Comparison of ENCODE assay signal across 10 cellular contexts in the genomic region with DNA sequence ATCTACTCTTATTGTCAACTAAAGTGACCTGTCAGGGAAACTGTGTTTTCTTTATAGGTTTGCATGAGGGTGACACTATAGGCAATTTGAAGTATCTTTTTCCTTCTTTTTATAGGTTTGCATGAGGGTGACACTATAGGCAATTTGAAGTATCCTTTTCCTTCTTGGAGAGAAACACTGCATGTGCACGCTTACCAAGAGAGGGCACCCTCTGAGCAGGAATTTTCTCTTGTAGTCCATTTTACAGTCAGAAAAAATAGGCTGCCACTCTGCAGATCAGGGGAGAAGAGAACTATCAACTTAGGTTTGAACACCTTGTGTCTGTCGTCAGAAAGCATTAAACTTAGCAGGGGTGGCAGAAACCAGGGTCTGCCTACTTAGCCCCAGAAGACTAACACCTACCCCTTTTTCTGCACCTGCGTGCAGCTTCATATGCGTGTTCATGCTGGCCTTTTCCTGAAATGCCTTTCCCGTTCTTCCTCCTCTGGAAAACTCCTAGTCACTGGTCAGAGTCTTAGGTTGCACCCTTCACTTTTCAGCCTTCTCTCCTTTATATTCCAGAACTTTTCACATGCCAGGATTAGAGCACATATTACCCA. TPM values are rescaled to one million over a fixed set of nuclear protein-coding genes. Genes with fewer than 3 reads are reported as not detected.
DNase-seq lines count a peak whose midpoint lies in the region; ATAC-seq and TF ChIP-seq lines count a peak whose summit lies in the region.
"Had no signal": no experiment of that assay in that cellular context is flagged by ENCODE, and none has a peak within 500 bp of the region (broad histone marks: within the 10 kb centered on the region; RNA-seq: fewer than 3 reads in every experiment).

No MANE protein-coding gene starts in this region.

- no peaks in the 10 kb centered on the region for H3K4me1 ChIP-seq in BE2C

- peaks cover 19% of the 10 kb centered on the region for H3K4me1 Mint-ChIP-seq in mesothelial cell of epicardium
- peaks cover 9% of the 10 kb centered on the region for H3K4me1 Mint-ChIP-seq in activated T-helper 1 cell treated with anti-CD3 and anti-CD28 coated beads, Interleukin-12 subunit alpha, Interleukin-12 subunit beta, Interleukin-2, Interleukin-4 antibody, amounts not matched to agents 30 ng/mL and 10 ng/mL and 1 ng/mL, durations not matched to agents 14 hours and 24 hours and 36 hours (ENCODE audit: low read depth)

- no peaks in the 10 kb centered on the region for H3K27me3 ChIP-seq in BE2C

- no peaks in the 10 kb centered on the region for H3K36me3 ChIP-seq in BE2C

- intact Hi-C loops in activated T-helper 1 cell treated with anti-CD3 and anti-CD28 coated beads, Interleukin-12 subunit alpha, Interleukin-12 subunit beta, Interleukin-2, Interleukin-4 antibody, amounts not matched to agents 30 ng/mL and 10 ng/mL and 1 ng/mL, durations not matched to agents 14 hours and 24 hours and 36 hours (cut with micrococcal nuclease) = loop anchor here (2.0 kb wide), 1 partner anchor 49 kb away; no protein-coding TSS in a partner anchor

- ATAC-seq in GM18520 (IDR thresholded peaks at IDR 0.05; ENCODE audit: unreplicated experiment) = no peak

- H3K36me3 Mint-ChIP-seq in mesothelial cell of epicardium = no peaks in the 10 kb centered on the region
- H3K36me3 Mint-ChIP-seq in activated T-helper 1 cell treated with anti-CD3 and anti-CD28 coated beads, Interleukin-12 subunit alpha, Interleukin-12 subunit beta, Interleukin-2, Interleukin-4 antibody, amounts not matched to agents 30 ng/mL and 10 ng/mL and 1 ng/mL, durations not matched to agents 14 hours and 24 hours and 36 hours (ENCODE audit: low read depth) = no peaks in the 10 kb centered on the region

- H3K4me3 Mint-ChIP-seq in mesothelial cell of epicardium = no peak overlapping the region
- H3K4me3 Mint-ChIP-seq in activated T-helper 1 cell treated with anti-CD3 and anti-CD28 coated beads, Interleukin-12 subunit alpha, Interleukin-12 subunit beta, Interleukin-2, Interleukin-4 antibody, amounts not matched to agents 30 ng/mL and 10 ng/mL and 1 ng/mL, durations not matched to agents 14 hours and 24 hours and 36 hours = no peak overlapping the region

- no peak overlapping the region for H3K4me3 ChIP-seq in BE2C (ENCODE audit: low read depth, low read length)

- H3K9me3 ChIP-seq in BE2C = no peaks in the 10 kb centered on the region

- peaks cover 4% of the 10 kb centered on the region for H3K27me3 Mint-ChIP-seq in mesothelial cell of epicardium (ENCODE audit: low read depth)
- H3K27me3 Mint-ChIP-seq in activated T-helper 1 cell treated with anti-CD3 and anti-CD28 coated beads, Interleukin-12 subunit alpha, Interleukin-12 subunit beta, Interleukin-2, Interleukin-4 antibody, amounts not matched to agents 30 ng/mL and 10 ng/mL and 1 ng/mL, durations not matched to agents 14 hours and 24 hours and 36 hours (ENCODE audit: insufficient read depth) = peaks cover 6% of the 10 kb centered on the region

- DNase-seq in BE2C = peak; percentile 60
- peak; percentile 66 for DNase-seq in H4 (ENCODE audit: low spot score)
- peak; percentile 30 to 35 for DNase-seq in NOMO-1 (lab: John Stamatoyannopoulos, UW; ENCODE audit: unreplicated experiment in 2 of 2)
- peak; percentile 57 for DNase-seq in ecto neural progenitor cell (ENCODE audit: low spot score)
- DNase-seq in mesothelial cell of epicardium (ENCODE audit: low spot score in 2 of 2, unreplicated experiment in 2 of 2) = peak in 1 of 2 experiments; percentile 42
- DNase-seq in NCI-H146 treated with DMSO at 0.1 percent for 48 hours (lab: John Stamatoyannopoulos, UW; ENCODE audit: unreplicated experiment) = no peak
- DNase-seq in activated T-helper 1 cell treated with anti-CD3 and anti-CD28 coated beads, Interleukin-12 subunit alpha, Interleukin-12 subunit beta, Interleukin-2, Interleukin-4 antibody, amounts not matched to agents 30 ng/mL and 10 ng/mL and 1 ng/mL, durations not matched to agents 14 hours and 24 hours and 36 hours (ENCODE audit: low spot score) = no peak

- peak; percentile 85 for TF ChIP-seq CTCF in BE2C (IDR thresholded peaks at IDR 0.05; ENCODE audit: low read depth, low read length)
- peak; percentile 29 for TF ChIP-seq CTCF in mesothelial cell of epicardium (IDR thresholded peaks at IDR 0.05; ENCODE audit: unreplicated experiment)

- H3K27ac Mint-ChIP-seq in mesothelial cell of epicardium = no peak overlapping the region
- no peak overlapping the region for H3K27ac Mint-ChIP-seq in activated T-helper 1 cell treated with anti-CD3 and anti-CD28 coated beads, Interleukin-12 subunit alpha, Interleukin-12 subunit beta, Interleukin-2, Interleukin-4 antibody, amounts not matched to agents 30 ng/mL and 10 ng/mL and 1 ng/mL, durations not matched to agents 14 hours and 24 hours and 36 hours

- H3K9me3 Mint-ChIP-seq in mesothelial cell of epicardium = peaks cover 5% of the 10 kb centered on the region
- no peaks in the 10 kb centered on the region for H3K9me3 Mint-ChIP-seq in activated T-helper 1 cell treated with anti-CD3 and anti-CD28 coated beads, Interleukin-12 subunit alpha, Interleukin-12 subunit beta, Interleukin-2, Interleukin-4 antibody, amounts not matched to agents 30 ng/mL and 10 ng/mL and 1 ng/mL, durations not matched to agents 14 hours and 24 hours and 36 hours

RNA-seq across cellular contexts. Expression of a gene that starts 16.4 kb away (rescaled TPM):
- not detected for polyA plus RNA-seq in BE2C (2012; ENCODE audit: insufficient read depth, insufficient read length, low read depth)
- total RNA-seq in H4 (2014; rRNA removed; shearing (Covaris generic)) = not detected in 2 replicates
- total RNA-seq in mesothelial cell of epicardium = not detected in 3 replicates
- total RNA-seq in activated T-helper 1 cell treated with anti-CD3 and anti-CD28 coated beads, Interleukin-12 subunit alpha, Interleukin-12 subunit beta, Interleukin-2, Interleukin-4 antibody, amounts not matched to agents 30 ng/mL and 10 ng/mL and 1 ng/mL, durations not matched to agents 14 hours and 24 hours and 36 hours = not detected in 2 replicates
- total RNA-seq: frontal cortex had no signal
- polyA plus RNA-seq: thymus had no signal

Comparison
In these comparisons a context has a peak if more than half of its experiments do, and no peak if none do; other contexts are left out.
1. DNase-seq: peak in BE2C (single experiment), H4 (single experiment), NOMO-1 (2 of 2) and ecto neural progenitor cell (single experiment); none in NCI-H146 treated with DMSO at 0.1 percent for 48 hours (single experiment) and activated T-helper 1 cell treated with anti-CD3 and anti-CD28 coated beads, Interleukin-12 subunit alpha, Interleukin-12 subunit beta, Interleukin-2, Interleukin-4 antibody, amounts not matched to agents 30 ng/mL and 10 ng/mL and 1 ng/mL, durations not matched to agents 14 hours and 24 hours and 36 hours (single experiment).